ENCODE assay signal across 9 cellular contexts in genomic region chr11:65887723-65888162, GRCh38. TPM values are rescaled to one million over a fixed set of nuclear protein-coding genes. Genes with fewer than 3 reads are reported as not detected.
A peak's percentile ranks its signal among the peaks of the same experiment; 100 is the strongest.
DNase-seq lines count a peak whose midpoint lies in the region; ATAC-seq and TF ChIP-seq lines count a peak whose summit lies in the region.
"Had no signal": no experiment of that assay in that cellular context is flagged by ENCODE, and none has a peak within 500 bp of the region (broad histone marks: within the 10 kb centered on the region; RNA-seq: fewer than 3 reads in every experiment).

No MANE protein-coding gene starts in this region.

- H3K9me3 ChIP-seq in DND-41 (ENCODE audit: insufficient read depth, low read length, severe bottlenecking) (no peaks in the 10 kb centered on the region), Loucy (ENCODE audit: insufficient read depth, low read depth, low read length) (no peaks in the 10 kb centered on the region), mammary epithelial cell (replicated peaks; ENCODE audit: insufficient read depth, low read length) (no peaks in the 10 kb centered on the region), mucosa of descending colon (no peaks in the 10 kb centered on the region)

- WGBS in mammary epithelial cell (ENCODE audit: low coverage, missing lambda C conversion rate) = 12% methylated on average over 6 of the region's 23 CpGs

- H2AFZ ChIP-seq in DND-41 (ENCODE audit: low read depth, low read length) (peak overlapping the region; percentile 95), Loucy (ENCODE audit: low read length) (peak overlapping the region; percentile 77), mammary epithelial cell (ENCODE audit: low read depth, low read length) (peak overlapping the region; percentile 82)

- peak overlapping the region; percentile 83 for H3K27ac ChIP-seq in DND-41 (ENCODE audit: low read length)
- H3K27ac ChIP-seq in mammary epithelial cell (ENCODE audit: insufficient read depth, low read depth, low read length) = peak overlapping the region; percentile 52

- no peaks in the 10 kb centered on the region for H3K27me3 ChIP-seq in DND-41 (ENCODE audit: insufficient read depth, low read length, poor library complexity)
- no peaks in the 10 kb centered on the region for H3K27me3 ChIP-seq in Loucy (ENCODE audit: insufficient read depth, low read length, poor library complexity, severe bottlenecking)
- no peaks in the 10 kb centered on the region for H3K27me3 ChIP-seq in mammary epithelial cell (ENCODE audit: insufficient read depth, low read length)

- peaks cover 30% of the 10 kb centered on the region for H4K20me1 ChIP-seq in DND-41 (ENCODE audit: insufficient read depth, low read length)
- H4K20me1 ChIP-seq in Loucy (ENCODE audit: insufficient read depth, low read length, poor library complexity, severe bottlenecking) = peaks cover 21% of the 10 kb centered on the region
- H4K20me1 ChIP-seq in mammary epithelial cell (ENCODE audit: insufficient read depth, low read length) = peaks cover 5% of the 10 kb centered on the region

- no TSS peak for BruUV-seq in mammary epithelial cell (replicated peaks; lab: Mats Ljungman, UMichigan)

- in situ Hi-C loops in mammary epithelial cell (cut with MboI; ENCODE audit: low sequenced_read_pairs in 2 of 2) = no loop called here

- CTCF ChIA-PET in mammary epithelial cell (lab: Charles Lee; ENCODE audit: low non-redundant PET) = interaction anchor here (0.6 to 1.5 kb wide), 5 partner anchors 24 to 1353 kb away, joined by 5 to 25 read pairs (median 5); no protein-coding TSS in a partner anchor

- H3K79me2 ChIP-seq in DND-41 (ENCODE audit: insufficient read depth, low read length) = peaks cover 34% of the 10 kb centered on the region
- peaks cover 64% of the 10 kb centered on the region for H3K79me2 ChIP-seq in Loucy (ENCODE audit: insufficient read depth, low read length)
- peaks cover 33% of the 10 kb centered on the region for H3K79me2 ChIP-seq in mammary epithelial cell (ENCODE audit: insufficient read depth, low read length)

- H3K36me3 ChIP-seq in DND-41 (ENCODE audit: insufficient read depth, low read length) (peaks cover 49% of the 10 kb centered on the region), Loucy (ENCODE audit: insufficient read depth, low read length) (peaks cover 11% of the 10 kb centered on the region; the same call in 1 of the 2 replicates), mammary epithelial cell (ENCODE audit: insufficient read depth, low read length) (peaks cover 17% of the 10 kb centered on the region), mucosa of descending colon (ENCODE audit: low read depth) (no peaks in the 10 kb centered on the region)

- peaks cover 77% of the 10 kb centered on the region for H3K4me1 ChIP-seq in DND-41 (ENCODE audit: insufficient read depth, low read length)
- peaks cover 60% of the 10 kb centered on the region for H3K4me1 ChIP-seq in Loucy (ENCODE audit: insufficient read depth, low read length, poor library complexity, severe bottlenecking)
- H3K4me1 ChIP-seq in mammary epithelial cell (ENCODE audit: insufficient read depth, low read length) = peaks cover 52% of the 10 kb centered on the region
- peaks cover 33% of the 10 kb centered on the region for H3K4me1 ChIP-seq in mucosa of descending colon (ENCODE audit: low read depth)

- H3K4me2 ChIP-seq in DND-41 (ENCODE audit: insufficient read depth, low read length) (peak overlapping the region; percentile 96), Loucy (ENCODE audit: low read depth, low read length, poor library complexity, severe bottlenecking) (peak overlapping the region; percentile 92), mammary epithelial cell (ENCODE audit: insufficient read depth, low read depth, low read length) (peak overlapping the region; percentile 82)

- peak; percentile 32 for DNase-seq in DND-41
- peak; percentile 72 for DNase-seq in mammary epithelial cell
- peak in 1 of 3 donors; percentile 81 for DNase-seq in mucosa of descending colon
- no peak for DNase-seq in NOMO-1 treated with DMSO at 0.1 percent for 48 hours (lab: John Stamatoyannopoulos, UW; ENCODE audit: unreplicated experiment)
- DNase-seq in DMS79 (lab: John Stamatoyannopoulos, UW) = no peak
- DNase-seq in DMS153 treated with DMSO at 0.1 percent for 48 hours (lab: John Stamatoyannopoulos, UW; ENCODE audit: unreplicated experiment) = no peak

- dilution Hi-C loops in mammary epithelial cell (cut with HindIII; ENCODE audit: low sequenced_read_pairs) = no loop called here

- intact Hi-C loops in mammary epithelial cell (cut with micrococcal nuclease) = loop anchor here (1.0 kb wide), 6 partner anchors 24 to 175 kb away; partner anchors contain the start of genes KAT5, MUS81 and SART1
- intact Hi-C loops in mucosa of descending colon (cut with DNase I, micrococcal nuclease) = loop anchor here (10.0 kb wide), 1 partner anchor 97 kb away; no protein-coding TSS in a partner anchor

- no peaks in the 10 kb centered on the region for H3K9me2 ChIP-seq in Loucy (replicated peaks; ENCODE audit: low read depth, low read length)

- TF ChIP-seq CTCF in DND-41 (IDR thresholded peaks at IDR 0.05; ENCODE audit: borderline replicate concordance, extremely low read depth, low read length, poor library complexity, severe bottlenecking) = no peak
- no peak for TF ChIP-seq CTCF in Loucy (conservative IDR thresholded peaks at IDR 0.05; ENCODE audit: low read length)
- TF ChIP-seq CTCF in mammary epithelial cell (conservative IDR thresholded peaks at IDR 0.05 in 1 of 2, IDR thresholded peaks at IDR 0.05 in 1 of 2; ENCODE audit: extremely low read depth in 1 of 2, insufficient read depth in 1 of 2, low read depth in 1 of 2, low read length in 2 of 2) = no peak
- no peak for TF ChIP-seq CTCF in mucosa of descending colon (IDR thresholded peaks at IDR 0.05)

- H3K9ac ChIP-seq in DND-41 (ENCODE audit: low read depth, low read length) = peak overlapping the region; percentile 75
- peak overlapping the region; percentile 82 for H3K9ac ChIP-seq in Loucy (ENCODE audit: low read depth, low read length, poor library complexity, severe bottlenecking)
- peak overlapping the region; percentile 63 for H3K9ac ChIP-seq in mammary epithelial cell (ENCODE audit: insufficient read depth, low read length)

- H3F3A ChIP-seq in Loucy (ENCODE audit: low read depth) = no peaks in the 10 kb centered on the region; the same call in 1 of the 2 replicates

- no peak for ATAC-seq in DND-41 (ENCODE audit: insufficient read depth, low read depth)
- peak; percentile 2 for ATAC-seq in mucosa of descending colon
- no peak for ATAC-seq in HG02571 (IDR thresholded peaks at IDR 0.05; ENCODE audit: unreplicated experiment)

- H3K4me3 ChIP-seq in DND-41 (ENCODE audit: low read depth in 1 of 2, low read length in 2 of 2) (peak overlapping the region; percentile 42 to 71), Loucy (ENCODE audit: low read length, poor library complexity, severe bottlenecking) (peak overlapping the region; percentile 85), mammary epithelial cell (replicated peaks in 1 of 3; ENCODE audit: insufficient read depth in 1 of 3, low read depth in 2 of 3, low read length in 3 of 3) (peak overlapping the region; percentile 78 to 89 (median 80)), mucosa of descending colon (peak overlapping the region; percentile 38)

RNA-seq across cellular contexts. Expression of gene FIBP, which starts 0.5 kb away (rescaled TPM):
- total RNA-seq in mammary epithelial cell = 100 to 1,000 TPM in 1 of 2 donors, 10 to 100 TPM in 1; 84.1 to 125 TPM
- polyA plus RNA-seq in mammary epithelial cell = 78.7 TPM
- 123 TPM for polyA minus RNA-seq in mammary epithelial cell
- total RNA-seq in mucosa of descending colon = 10 to 100 TPM; 35.8 to 52.8 (median 47.0) TPM

RNA-seq across cellular contexts. Expression of gene CCDC85B, which starts 2.7 kb away (rescaled TPM):
- total RNA-seq in mammary epithelial cell (10 to 100 TPM in 1 of 2 donors, 1 to 10 TPM in 1; 7.5 to 21.8 TPM), mucosa of descending colon (10 to 100 TPM in 1 of 3 donors, 1 to 10 TPM in 2; 4.5 to 22.3 (median 9.2) TPM)
- 12.0 TPM for polyA plus RNA-seq in mammary epithelial cell
- polyA minus RNA-seq in mammary epithelial cell = 1.3 TPM

RNA-seq across cellular contexts. Expression of gene CTSW, which starts 8.1 kb away (rescaled TPM):
- total RNA-seq in mammary epithelial cell (not detected), mucosa of descending colon (1 to 10 TPM; 1.2 to 3.2 (median 2.8) TPM)
- 0.11 TPM for polyA plus RNA-seq in mammary epithelial cell
- not detected for polyA minus RNA-seq in mammary epithelial cell
- total RNA-seq: NCI-H460 had no signal

RNA-seq across cellular contexts. Expression of gene FOSL1, which starts 12.4 kb away (rescaled TPM):
- total RNA-seq in mammary epithelial cell (100 to 1,000 TPM in 1 of 2 donors, 10 to 100 TPM in 1; 12.5 to 275 TPM), mucosa of descending colon (1 to 10 TPM; 1.2 to 1.6 (median 1.2) TPM)
- 31.6 TPM for polyA plus RNA-seq in mammary epithelial cell
- 236 TPM for polyA minus RNA-seq in mammary epithelial cell

RNA-seq across cellular contexts. Expression of gene EFEMP2, which starts 15.1 kb away (rescaled TPM):
- 10 to 100 TPM in 1 of 2 donors, 1 to 10 TPM in 1; 7.5 to 10.7 TPM for total RNA-seq in mammary epithelial cell
- 2.4 TPM for polyA plus RNA-seq in mammary epithelial cell
- not detected for polyA minus RNA-seq in mammary epithelial cell
- 10 to 100 TPM; 11.7 to 67.0 (median 15.3) TPM for total RNA-seq in mucosa of descending colon

Comparison
In these comparisons a context has a peak if more than half of its experiments do, and no peak if none do; other contexts are left out.
1. DNase-seq: peak in DND-41 (single experiment) and mammary epithelial cell (single experiment); none in NOMO-1 treated with DMSO at 0.1 percent for 48 hours (single experiment), DMS79 (single experiment) and DMS153 treated with DMSO at 0.1 percent for 48 hours (single experiment).
2. Peak in every context shown above with its lines, with median percentiles within 50 percentile points of each other: H2AFZ ChIP-seq, H3K4me2 ChIP-seq, H3K4me3 ChIP-seq and H3K9ac ChIP-seq.